In the genomic region with DNA sequence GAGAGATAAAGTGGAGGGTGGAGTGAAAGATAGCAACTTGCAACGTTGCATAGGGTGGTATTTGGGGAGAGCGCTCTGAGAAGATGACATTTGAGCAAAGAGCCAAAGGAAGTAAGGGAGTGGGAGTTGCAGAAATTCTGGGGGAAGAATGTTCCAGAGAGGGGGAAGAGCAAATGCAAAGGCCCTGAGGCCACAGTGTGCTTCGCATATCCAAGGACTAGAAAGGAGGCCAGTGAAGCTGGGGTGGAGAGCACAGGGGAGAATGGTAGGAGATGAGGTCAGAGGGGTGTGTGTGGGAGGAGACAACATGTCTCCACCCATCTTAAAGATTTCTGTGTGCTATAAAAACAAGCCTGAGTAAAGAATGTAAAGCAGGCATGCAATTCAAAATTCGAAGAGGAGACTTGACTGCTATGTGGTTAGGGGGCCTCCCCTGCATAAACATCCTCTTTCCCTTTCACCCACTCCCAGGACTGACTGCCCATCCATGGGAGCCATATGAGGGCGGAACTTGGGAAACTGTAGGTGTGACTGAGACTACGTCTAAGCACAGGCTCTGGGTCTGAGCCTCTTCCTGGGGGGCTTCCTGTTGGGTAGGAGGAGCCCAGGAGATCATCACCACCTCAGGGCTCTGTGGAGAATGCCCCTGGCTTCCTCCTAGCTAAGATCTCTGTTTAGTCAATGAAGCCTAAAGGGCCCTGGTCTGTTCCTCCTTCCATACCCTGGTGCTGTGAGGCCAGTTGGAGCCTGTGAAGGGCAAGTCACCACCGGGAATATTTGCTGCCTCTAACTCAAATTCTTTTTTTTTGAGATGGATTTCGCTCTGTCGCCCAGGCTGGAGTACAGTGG, we compare ENCODE assay signal across 9 cellular contexts. TPM values are rescaled to one million over a fixed set of nuclear protein-coding genes. Genes with fewer than 3 reads are reported as not detected.
A peak's percentile ranks its signal among the peaks of the same experiment; 100 is the strongest.
DNase-seq lines count a peak whose midpoint lies in the region; ATAC-seq, FAIRE-seq and TF ChIP-seq lines count a peak whose summit lies in the region.
"Had no signal": no experiment of that assay in that cellular context is flagged by ENCODE, and none has a peak within 500 bp of the region (broad histone marks: within the 10 kb centered on the region; RNA-seq: fewer than 3 reads in every experiment).

No MANE protein-coding gene starts in this region.

- H3K4me3 ChIP-seq in Caco-2 (ENCODE audit: low read depth, low read length) (no peak overlapping the region), adipocyte (ENCODE audit: low read length) (no peak overlapping the region), mesodermal cell (ENCODE audit: extremely low read depth, insufficient read depth, low read length, poor library complexity, severe bottlenecking) (no peak overlapping the region)

- H3K9me3 Mint-ChIP-seq in Caco-2 (ENCODE audit: unreplicated experiment) = no peaks in the 10 kb centered on the region

- POLR2A ChIA-PET in Caco-2 (lab: Charles Lee) = no interaction called here

- H3K36me3 ChIP-seq in Caco-2 (ENCODE audit: control insufficient read depth, insufficient read depth, low read length) = no peaks in the 10 kb centered on the region
- H3K36me3 ChIP-seq in adipocyte (ENCODE audit: control insufficient read depth, insufficient read depth, low read length, severe bottlenecking) = no peaks in the 10 kb centered on the region
- H3K36me3 ChIP-seq in mesodermal cell (ENCODE audit: control insufficient read depth, insufficient read depth, low read length) = peaks cover 3% of the 10 kb centered on the region

- CTCF ChIA-PET in Caco-2 (lab: Charles Lee) = no interaction called here

- DNase-seq in Caco-2 (peak; percentile 10 to 54), HTR-8/SVneo (ENCODE audit: insufficient read length, low spot score) (peak; percentile 34), adipocyte (ENCODE audit: low read depth) (peak; percentile 57), left lobe of liver (ENCODE audit: low spot score) (no peak), NOMO-1 treated with dmso at 0.1 percent for 144 hours (lab: John Stamatoyannopoulos, UW; ENCODE audit: unreplicated experiment) (no peak)
- DNase-seq: hypothalamus had no signal

- no peak overlapping the region for H3K9ac ChIP-seq in adipocyte (ENCODE audit: low read length)

- H3K36me3 Mint-ChIP-seq in Caco-2 (ENCODE audit: insufficient read depth, unreplicated experiment) = peaks cover 22% of the 10 kb centered on the region

- H3K27me3 ChIP-seq in Caco-2 (replicated peaks; ENCODE audit: control insufficient read depth, insufficient read depth, low read length) (no peaks in the 10 kb centered on the region), adipocyte (replicated peaks; ENCODE audit: control insufficient read depth, insufficient read depth, low read length) (no peaks in the 10 kb centered on the region)

- intact Hi-C loops in Caco-2 (cut with micrococcal nuclease; ENCODE audit: unreplicated experiment) = no loop called here

- no peak for ATAC-seq in left lobe of liver
- no peak for ATAC-seq in HG02970 (IDR thresholded peaks at IDR 0.05; ENCODE audit: low FRiP score, unreplicated experiment)
- ATAC-seq in GM18511 (IDR thresholded peaks at IDR 0.05; ENCODE audit: unreplicated experiment) = no peak

- FAIRE-seq in HTR-8/SVneo (lab: Jason Lieb, UNC) = peak; percentile 44

- H3K4me3 Mint-ChIP-seq in Caco-2 (ENCODE audit: unreplicated experiment) = no peak overlapping the region

- peaks cover 21% of the 10 kb centered on the region for H3K4me1 ChIP-seq in Caco-2
- peaks cover 18% of the 10 kb centered on the region for H3K4me1 ChIP-seq in adipocyte (ENCODE audit: control insufficient read depth, insufficient read depth, low read length)
- H3K4me1 ChIP-seq in mesodermal cell (ENCODE audit: control insufficient read depth, insufficient read depth, low read length, poor library complexity, severe bottlenecking) = peaks cover 20% of the 10 kb centered on the region

- no peaks in the 10 kb centered on the region for H3K27me3 Mint-ChIP-seq in Caco-2 (ENCODE audit: insufficient read depth, unreplicated experiment)

- peak overlapping the region; percentile 39 for H3K27ac Mint-ChIP-seq in Caco-2 (ENCODE audit: unreplicated experiment)

- no peak for TF ChIP-seq CTCF in Caco-2 (IDR thresholded peaks at IDR 0.05; ENCODE audit: insufficient read depth in 1 of 2, low read depth in 1 of 2, low read length in 1 of 2, severe bottlenecking in 1 of 2, unreplicated experiment in 1 of 2)

- peak overlapping the region; percentile 81 for H3K27ac ChIP-seq in mesodermal cell (ENCODE audit: low read depth, low read length, severe bottlenecking)

- no peaks in the 10 kb centered on the region for H3K9me3 ChIP-seq in Caco-2
- H3K9me3 ChIP-seq in adipocyte (ENCODE audit: control insufficient read depth, low read length) = no peaks in the 10 kb centered on the region
- no peaks in the 10 kb centered on the region for H3K9me3 ChIP-seq in mesodermal cell (ENCODE audit: control insufficient read depth, low read length)

- WGBS in mesodermal cell (ENCODE audit: insufficient coverage in 2 of 2), 2 experiments = 68 to 74% methylated on average over 8 of the region's 9 CpGs

- no TSS peak for BruUV-seq in Caco-2 (replicated peaks; lab: Mats Ljungman, UMichigan)

- H3K4me1 Mint-ChIP-seq in Caco-2 (ENCODE audit: low read depth, unreplicated experiment) = peaks cover 23% of the 10 kb centered on the region

RNA-seq across cellular contexts. Expression of a gene that starts 2.9 kb away (rescaled TPM):
- 125 and 140 TPM in 2 replicates for total RNA-seq in Caco-2 (2022)
- 207 TPM for polyA plus RNA-seq in mesodermal cell (2013, experiment 1 of 2)
- polyA plus RNA-seq in mesodermal cell (2013, experiment 2 of 2) = 227 TPM
- 54.4 TPM for total RNA-seq in left lobe of liver

Comparison
In these comparisons a context has a peak if more than half of its experiments do, and no peak if none do; other contexts are left out.
1. DNase-seq: peak in Caco-2 (2 of 2), HTR-8/SVneo (single experiment) and adipocyte (single experiment); none in left lobe of liver (single experiment) and NOMO-1 treated with dmso at 0.1 percent for 144 hours (single experiment).